Comparison of ENCODE assay signal across 9 cellular contexts in the genomic region with DNA sequence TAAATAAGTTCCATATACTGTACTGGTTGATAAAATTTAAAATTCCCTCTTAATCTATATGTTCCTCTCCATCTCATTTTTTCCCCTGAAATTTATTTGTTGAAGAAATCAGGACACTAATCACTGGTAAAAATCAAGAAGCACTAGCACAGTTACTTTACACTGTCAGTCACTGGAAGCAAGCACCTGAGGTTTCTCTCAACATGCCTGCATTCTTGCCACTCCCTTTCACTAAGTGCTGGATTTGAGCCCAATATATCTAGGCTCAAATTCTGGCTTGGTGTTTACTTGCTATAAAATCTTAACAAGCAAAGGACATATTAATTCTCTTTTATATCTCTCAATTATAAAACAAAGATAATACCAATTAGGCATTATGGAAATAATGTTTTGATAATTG. TPM values are rescaled to one million over a fixed set of nuclear protein-coding genes. Genes with fewer than 3 reads are reported as not detected.
DNase-seq lines count a peak whose midpoint lies in the region; ATAC-seq, FAIRE-seq and TF ChIP-seq lines count a peak whose summit lies in the region.
"Had no signal": no experiment of that assay in that cellular context is flagged by ENCODE, and none has a peak within 500 bp of the region (broad histone marks: within the 10 kb centered on the region; RNA-seq: fewer than 3 reads in every experiment).

No MANE protein-coding gene starts in this region.

- DNase-seq in NCI-H1105 (lab: John Stamatoyannopoulos, UW) (peak; percentile 41), keratinocyte (ENCODE audit: low read depth, low spot score) (peak; percentile 50), superior temporal gyrus (ENCODE audit: extremely low spot score) (peak; percentile 63), Ammon's horn (ENCODE audit: low spot score) (no peak), AML-193 (lab: John Stamatoyannopoulos, UW) (no peak)
- DNase-seq: activated naive CD8-positive, alpha-beta T cell treated with anti-CD3 and anti-CD28 coated beads, Interleukin-2, amount 10 ng/mL, durations not matched to agents 7 days and 5 days had no signal

- H3K27me3 Mint-ChIP-seq in activated T-helper 17 cell treated with anti-CD3 and anti-CD28 coated beads, Interleukin-2, amount 50 U/mL, for 72 hours, result no peaks in the 10 kb centered on the region
- H3K27me3 Mint-ChIP-seq: activated naive CD8-positive, alpha-beta T cell treated with anti-CD3 and anti-CD28 coated beads, Interleukin-2, amount 10 ng/mL, durations not matched to agents 7 days and 5 days had no signal

- H3K4me3 Mint-ChIP-seq in activated T-helper 17 cell treated with anti-CD3 and anti-CD28 coated beads, Interleukin-2, amount 50 U/mL, for 72 hours, result no peak overlapping the region
- H3K4me3 Mint-ChIP-seq: activated naive CD8-positive, alpha-beta T cell treated with anti-CD3 and anti-CD28 coated beads, Interleukin-2, amount 10 ng/mL, durations not matched to agents 7 days and 5 days had no signal

- H3K4me2 ChIP-seq in keratinocyte (ENCODE audit: control insufficient read depth, extremely low read depth, insufficient read depth, low read depth, low read length), result peak overlapping the region; percentile 74

- no peaks in the 10 kb centered on the region for H4K20me1 ChIP-seq in keratinocyte (ENCODE audit: control insufficient read depth, extremely low read depth, insufficient read depth, low read length)

- H3K36me3 Mint-ChIP-seq in activated T-helper 17 cell treated with anti-CD3 and anti-CD28 coated beads, Interleukin-2, amount 50 U/mL, for 72 hours (ENCODE audit: low read depth), result peaks cover 98% of the 10 kb centered on the region

- H3K79me2 ChIP-seq in keratinocyte (ENCODE audit: control insufficient read depth, insufficient read depth, low read length), result peaks cover 11% of the 10 kb centered on the region

- no peaks in the 10 kb centered on the region for H3K9me3 ChIP-seq in keratinocyte (ENCODE audit: control insufficient read depth, low read depth, low read length)

- no peak overlapping the region for H2AFZ ChIP-seq in keratinocyte (ENCODE audit: control insufficient read depth, low read length)

- TF ChIP-seq CTCF in keratinocyte (optimal IDR thresholded peaks at IDR 0.05 in 1 of 3, IDR thresholded peaks at IDR 0.05 in 1 of 3, conservative IDR thresholded peaks at IDR 0.05 in 1 of 3; ENCODE audit: extremely low read depth in 1 of 3, insufficient read depth in 2 of 3, low read length in 3 of 3), result no peak

- ATAC-seq in activated T-helper 17 cell treated with anti-CD3 and anti-CD28 coated beads, Interleukin-2, amount 50 U/mL, for 72 hours (replicated peaks), result no peak
- ATAC-seq in HG03378 (IDR thresholded peaks at IDR 0.05; ENCODE audit: unreplicated experiment) (no peak), GM19452 (IDR thresholded peaks at IDR 0.05; ENCODE audit: unreplicated experiment) (no peak)

- no peaks in the 10 kb centered on the region for H3K9me3 Mint-ChIP-seq in activated T-helper 17 cell treated with anti-CD3 and anti-CD28 coated beads, Interleukin-2, amount 50 U/mL, for 72 hours
- H3K9me3 Mint-ChIP-seq: activated naive CD8-positive, alpha-beta T cell treated with anti-CD3 and anti-CD28 coated beads, Interleukin-2, amount 10 ng/mL, durations not matched to agents 7 days and 5 days had no signal

- H3K27ac Mint-ChIP-seq in activated T-helper 17 cell treated with anti-CD3 and anti-CD28 coated beads, Interleukin-2, amount 50 U/mL, for 72 hours, result peak overlapping the region; percentile 31

- no peaks in the 10 kb centered on the region for H3K9me1 ChIP-seq in keratinocyte (ENCODE audit: control insufficient read depth, extremely low read depth, insufficient read depth, low read length)

- H3K4me3 ChIP-seq in keratinocyte (ENCODE audit: control insufficient read depth in 2 of 3, extremely low read depth in 1 of 3, insufficient read depth in 2 of 3, low read depth in 1 of 3, low read length in 3 of 3), result peak overlapping the region in 2 of 3 experiments; percentile 40 to 59

- H3K4me1 ChIP-seq in keratinocyte (ENCODE audit: control insufficient read depth, extremely low read depth, insufficient read depth, low read length), result peaks cover 38% of the 10 kb centered on the region

- H3K4me1 Mint-ChIP-seq in activated T-helper 17 cell treated with anti-CD3 and anti-CD28 coated beads, Interleukin-2, amount 50 U/mL, for 72 hours, result peaks cover 35% of the 10 kb centered on the region

- no peaks in the 10 kb centered on the region for H3K27me3 ChIP-seq in keratinocyte (ENCODE audit: control insufficient read depth, extremely low read depth, insufficient read depth, low read length)

- peak overlapping the region; percentile 97 for H3K27ac ChIP-seq in keratinocyte (ENCODE audit: control insufficient read depth, insufficient read depth, low read length)

- peak; percentile 26 for FAIRE-seq in keratinocyte (lab: Jason Lieb, UNC)

- dilution Hi-C loops in keratinocyte (cut with MboI; ENCODE audit: extremely low pct_ligation_motif_present, low sequenced_read_pairs), result no loop called here

- peak overlapping the region; percentile 76 for H3K9ac ChIP-seq in keratinocyte (ENCODE audit: control insufficient read depth, extremely low read depth, insufficient read depth, low read length)

- H3K36me3 ChIP-seq in keratinocyte (ENCODE audit: control insufficient read depth in 2 of 2, extremely low read depth in 1 of 2, insufficient read depth in 2 of 2, low read length in 2 of 2), result peaks cover 21 to 26% of the 10 kb centered on the region in 2 experiments

RNA-seq across cellular contexts. Expression of gene DIAPH1, which starts 58.7 kb away (rescaled TPM):
- total RNA-seq in activated T-helper 17 cell treated with anti-CD3 and anti-CD28 coated beads, Interleukin-2, amount 50 U/mL, for 72 hours, result 100 to 1,000 TPM; 186 to 268 TPM
- polyA plus RNA-seq in keratinocyte, result 64.7 to 130 TPM (median 72.0 TPM) in 3 replicates
- polyA plus RNA-seq in keratinocyte (2011; ENCODE audit: low read depth), result 91.7 TPM
- 67.7 and 75.4 TPM in 2 replicates for polyA plus RNA-seq in keratinocyte (2011; cell fraction: cytosol; rRNA removed)
- polyA plus RNA-seq in keratinocyte (2011; cell fraction: nucleus; rRNA removed), result 293 and 301 TPM in 2 replicates
- 95.0 and 130 TPM in 2 replicates for polyA plus RNA-seq in keratinocyte (2012; ENCODE audit: low replicate concordance)
- polyA minus RNA-seq in keratinocyte, result 205 to 374 TPM (median 259 TPM) in 3 replicates
- 93.6 TPM for polyA minus RNA-seq in keratinocyte (2011; cell fraction: cytosol; rRNA and poly(A)+ RNA removed)
- polyA minus RNA-seq in keratinocyte (2011; cell fraction: nucleus; rRNA and poly(A)+ RNA removed), result 223 and 351 TPM in 2 replicates

Comparison
In these comparisons a context has a peak if more than half of its experiments do, and no peak if none do; other contexts are left out.
1. DNase-seq: peak in NCI-H1105 (single experiment), keratinocyte (single experiment) and superior temporal gyrus (single experiment); none in Ammon's horn (single experiment) and AML-193 (0 of 2).